Comparison of ENCODE assay signal across 1 cellular context in genomic region chr7:22572937-22573336, GRCh38.
A peak's percentile ranks its signal among the peaks of the same experiment; 100 is the strongest.
TF ChIP-seq lines count a peak whose summit lies in the region.

No MANE protein-coding gene starts in this region.

TF ChIP-seq in A549, 52 proteins besides CTCF, POLR2A, EP300 and RAD21 (continued from another document):
- peak; percentile 57; the same call in 1 of the 2 replicates for TF ChIP-seq GATA3 (IDR thresholded peaks at IDR 0.05; ENCODE audit: borderline replicate concordance)
- TF ChIP-seq ZFP36 (IDR thresholded peaks at IDR 0.05; ENCODE audit: borderline replicate concordance, partially characterized antibody) = no peak
- TF ChIP-seq RARB (CRISPR knock-in tag; IDR thresholded peaks at IDR 0.05) = peak; percentile 30; the same call in 1 of the 2 replicates
- no peak for TF ChIP-seq NPAS2 (CRISPR knock-in tag; IDR thresholded peaks at IDR 0.05; ENCODE audit: borderline replicate concordance)
- TF ChIP-seq RCOR1 (IDR thresholded peaks at IDR 0.05; ENCODE audit: low read depth, low read length) = no peak
- no peak for TF ChIP-seq RNF2 (IDR thresholded peaks at IDR 0.05; ENCODE audit: borderline replicate concordance, low read depth)
- TF ChIP-seq BHLHE40 (IDR thresholded peaks at IDR 0.05; ENCODE audit: low read depth, low read length) = no peak
- TF ChIP-seq KDM5A (IDR thresholded peaks at IDR 0.05) = no peak
- TF ChIP-seq PBX3 (IDR thresholded peaks at IDR 0.05) = no peak
- TF ChIP-seq NR3C1 (IDR thresholded peaks at IDR 0.05) = no peak
- peak in 1 of 2 experiments; percentile 50; a peak in 1 of 5 replicates for TF ChIP-seq JUN (IDR thresholded peaks at IDR 0.05)
- TF ChIP-seq, protein P1, sequence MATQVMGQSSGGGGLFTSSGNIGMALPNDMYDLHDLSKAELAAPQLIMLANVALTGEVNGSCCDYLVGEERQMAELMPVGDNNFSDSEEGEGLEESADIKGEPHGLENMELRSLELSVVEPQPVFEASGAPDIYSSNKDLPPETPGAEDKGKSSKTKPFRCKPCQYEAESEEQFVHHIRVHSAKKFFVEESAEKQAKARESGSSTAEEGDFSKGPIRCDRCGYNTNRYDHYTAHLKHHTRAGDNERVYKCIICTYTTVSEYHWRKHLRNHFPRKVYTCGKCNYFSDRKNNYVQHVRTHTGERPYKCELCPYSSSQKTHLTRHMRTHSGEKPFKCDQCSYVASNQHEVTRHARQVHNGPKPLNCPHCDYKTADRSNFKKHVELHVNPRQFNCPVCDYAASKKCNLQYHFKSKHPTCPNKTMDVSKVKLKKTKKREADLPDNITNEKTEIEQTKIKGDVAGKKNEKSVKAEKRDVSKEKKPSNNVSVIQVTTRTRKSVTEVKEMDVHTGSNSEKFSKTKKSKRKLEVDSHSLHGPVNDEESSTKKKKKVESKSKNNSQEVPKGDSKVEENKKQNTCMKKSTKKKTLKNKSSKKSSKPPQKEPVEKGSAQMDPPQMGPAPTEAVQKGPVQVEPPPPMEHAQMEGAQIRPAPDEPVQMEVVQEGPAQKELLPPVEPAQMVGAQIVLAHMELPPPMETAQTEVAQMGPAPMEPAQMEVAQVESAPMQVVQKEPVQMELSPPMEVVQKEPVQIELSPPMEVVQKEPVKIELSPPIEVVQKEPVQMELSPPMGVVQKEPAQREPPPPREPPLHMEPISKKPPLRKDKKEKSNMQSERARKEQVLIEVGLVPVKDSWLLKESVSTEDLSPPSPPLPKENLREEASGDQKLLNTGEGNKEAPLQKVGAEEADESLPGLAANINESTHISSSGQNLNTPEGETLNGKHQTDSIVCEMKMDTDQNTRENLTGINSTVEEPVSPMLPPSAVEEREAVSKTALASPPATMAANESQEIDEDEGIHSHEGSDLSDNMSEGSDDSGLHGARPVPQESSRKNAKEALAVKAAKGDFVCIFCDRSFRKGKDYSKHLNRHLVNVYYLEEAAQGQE (IDR thresholded peaks at IDR 0.05) = no peak
- no peak for TF ChIP-seq FOSL2 (IDR thresholded peaks at IDR 0.05)
- TF ChIP-seq FOSL2 (CRISPR knock-in tag; IDR thresholded peaks at IDR 0.05) = peak; percentile 70
- TF ChIP-seq CEBPB (IDR thresholded peaks at IDR 0.05) = peak in 1 of 2 experiments; percentile 76; a peak in 2 of 4 replicates
- no peak for TF ChIP-seq HDAC2 (IDR thresholded peaks at IDR 0.05)
- no peak for TF ChIP-seq SMC3 (IDR thresholded peaks at IDR 0.05)
- TF ChIP-seq, protein P2, sequence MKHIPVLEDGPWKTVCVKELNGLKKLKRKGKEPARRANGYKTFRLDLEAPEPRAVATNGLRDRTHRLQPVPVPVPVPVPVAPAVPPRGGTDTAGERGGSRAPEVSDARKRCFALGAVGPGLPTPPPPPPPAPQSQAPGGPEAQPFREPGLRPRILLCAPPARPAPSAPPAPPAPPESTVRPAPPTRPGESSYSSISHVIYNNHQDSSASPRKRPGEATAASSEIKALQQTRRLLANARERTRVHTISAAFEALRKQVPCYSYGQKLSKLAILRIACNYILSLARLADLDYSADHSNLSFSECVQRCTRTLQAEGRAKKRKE (CRISPR knock-in tag; IDR thresholded peaks at IDR 0.05; ENCODE audit: low read depth) = no peak
- TF ChIP-seq MAX (IDR thresholded peaks at IDR 0.05) = 0 out of 2 replicates have a peak, but pooled peaks have one; percentile 12
